Comparison of ENCODE assay signal across 1 cellular context in genomic region chr17:6422654-6423241, GRCh38.
TF ChIP-seq lines count a peak whose summit lies in the region.

No MANE protein-coding gene starts in this region.

TF ChIP-seq in K562, 482 proteins besides CTCF, POLR2A, EP300 and RAD21:
- no peak for TF ChIP-seq ADNP (tag; IDR thresholded peaks at IDR 0.05)
- no peak for TF ChIP-seq RUNX1 (IDR thresholded peaks at IDR 0.05; ENCODE audit: low read depth)
- no peak for TF ChIP-seq MBD2 (IDR thresholded peaks at IDR 0.05; ENCODE audit: borderline replicate concordance, low read depth)
- TF ChIP-seq CHD4 (IDR thresholded peaks at IDR 0.05; ENCODE audit: insufficient read depth, insufficient replicate concordance, low read depth, low read length, poor library complexity, severe bottlenecking), result no peak
- TF ChIP-seq ZNF507 (tag; conservative IDR thresholded peaks at IDR 0.05), result no peak
- TF ChIP-seq NCOA4 (IDR thresholded peaks at IDR 0.05; ENCODE audit: partially characterized antibody), result no peak
- no peak for TF ChIP-seq SAFB (IDR thresholded peaks at IDR 0.05; ENCODE audit: borderline replicate concordance, low read depth, low read length)
- no peak for TF ChIP-seq SNRNP70 (optimal IDR thresholded peaks at IDR 0.05; ENCODE audit: low read depth, low read length)
- TF ChIP-seq STAT5B (CRISPR knock-in tag; IDR thresholded peaks at IDR 0.05), result no peak
- TF ChIP-seq ZNF518B (CRISPR knock-in tag; IDR thresholded peaks at IDR 0.05), result no peak
- TF ChIP-seq PTBP1 (IDR thresholded peaks at IDR 0.05; ENCODE audit: low read depth, low read length), result no peak
- TF ChIP-seq ZNF224 (CRISPR knock-in tag; IDR thresholded peaks at IDR 0.05), result no peak
- TF ChIP-seq CHAMP1 (IDR thresholded peaks at IDR 0.05), result no peak
- no peak for TF ChIP-seq ZFP91 (CRISPR knock-in tag; IDR thresholded peaks at IDR 0.05)
- TF ChIP-seq CBX2 (IDR thresholded peaks at IDR 0.05; ENCODE audit: insufficient read depth, low read length, poor library complexity, severe bottlenecking), result no peak
- no peak for TF ChIP-seq CREBBP (IDR thresholded peaks at IDR 0.05; ENCODE audit: low read depth, low read length)
